Comparison of ENCODE assay signal across 6 cellular contexts in genomic region chr2:221539246-221539645, GRCh38. TPM values are rescaled to one million over a fixed set of nuclear protein-coding genes. Genes with fewer than 3 reads are reported as not detected.
"Had no signal": no experiment of that assay in that cellular context is flagged by ENCODE, and none has a peak within 500 bp of the region (broad histone marks: within the 10 kb centered on the region; RNA-seq: fewer than 3 reads in every experiment).

No MANE protein-coding gene starts in this region.

- DNase-seq: GM23248, H9, HCEC 1CT had no signal

- H3K4me3 Mint-ChIP-seq: H9, IgD-negative memory B cell had no signal

- H3K27ac Mint-ChIP-seq: IgD-negative memory B cell had no signal

- ATAC-seq: HepG2 had no signal

- H3K27ac ChIP-seq: GM23248, HL-60 had no signal

- H3K27me3 Mint-ChIP-seq: IgD-negative memory B cell had no signal

- H3K9ac ChIP-seq: GM23248 had no signal

- H3K4me3 ChIP-seq: GM23248 had no signal

- H2AFZ ChIP-seq: GM23248 had no signal

- H3K9me3 Mint-ChIP-seq: H9, IgD-negative memory B cell had no signal

RNA-seq across cellular contexts. Expression of gene EPHA4, which starts 32.9 kb away (rescaled TPM):
- total RNA-seq: HepG2 had no signal
- polyA plus RNA-seq: HepG2 had no signal
